19 cellular contexts compared by ENCODE assay signal in genomic region chr11:9842923-9843322, GRCh38.
"Had no signal": no experiment of that assay in that cellular context is flagged by ENCODE, and none has a peak within 500 bp of the region (broad histone marks: within the 10 kb centered on the region; RNA-seq: fewer than 3 reads in every experiment).

No MANE protein-coding gene starts in this region.

- H3K27me3 Mint-ChIP-seq: effector memory CD8-positive, alpha-beta T cell; progenitor cell of endocrine pancreas; T-cell had no signal

- H3K4me1 ChIP-seq: stomach had no signal

- H3K4me3 Mint-ChIP-seq: activated naive CD4-positive, alpha-beta T cell treated with anti-CD3 and anti-CD28 coated beads for 36 hours; effector memory CD8-positive, alpha-beta T cell; neural crest cell; T-cell had no signal

- H3K27me3 ChIP-seq: esophagus squamous epithelium, stomach had no signal

- H3K27ac Mint-ChIP-seq: activated naive CD4-positive, alpha-beta T cell treated with anti-CD3 and anti-CD28 coated beads for 36 hours; effector memory CD8-positive, alpha-beta T cell; progenitor cell of endocrine pancreas had no signal

- H3K4me3 ChIP-seq: esophagus squamous epithelium, skin epidermis, stomach had no signal

- DNase-seq: activated CD4-positive, alpha-beta T cell treated with anti-CD3 and anti-CD28 coated beads, Interleukin-2, amount 50 U/mL, for 1 hour; activated naive CD4-positive, alpha-beta T cell treated with anti-CD3 and anti-CD28 coated beads for 36 hours; amniotic stem cell; caudate nucleus; effector memory CD8-positive, alpha-beta T cell; esophagus squamous epithelium; left cardiac atrium; mesendoderm; right cardiac atrium; SHP77 treated with DMSO at 0.1 percent for 48 hours; SK-N-SH; stomach; T-cell; T-helper 9 cell; trophoblast cell had no signal

- H3K9me3 Mint-ChIP-seq: activated naive CD4-positive, alpha-beta T cell treated with anti-CD3 and anti-CD28 coated beads for 36 hours; effector memory CD8-positive, alpha-beta T cell; neural crest cell; T-cell had no signal

- H3K4me1 Mint-ChIP-seq: neural crest cell had no signal

- ATAC-seq: activated CD4-positive, CD25-positive, alpha-beta regulatory T cell treated with anti-CD3 and anti-CD28 coated beads, Interleukin-2, amount 50 U/mL, for 24 hours; effector memory CD8-positive, alpha-beta T cell; left cardiac atrium; right cardiac atrium; T-cell had no signal

- H3K9ac ChIP-seq: SK-N-SH had no signal

- H3K9me3 ChIP-seq: esophagus squamous epithelium, SK-N-SH, stomach had no signal
